20 cellular contexts compared by ENCODE assay signal in genomic region chr10:48417374-48417773, GRCh38.
"Had no signal": no experiment of that assay in that cellular context is flagged by ENCODE, and none has a peak within 500 bp of the region (broad histone marks: within the 10 kb centered on the region; RNA-seq: fewer than 3 reads in every experiment).

No MANE protein-coding gene starts in this region.

- H3K27ac Mint-ChIP-seq: activated naive CD8-positive, alpha-beta T cell treated with anti-CD3 and anti-CD28 coated beads, Interleukin-2, amount 10 ng/mL, durations not matched to agents 7 days and 5 days; activated T-helper 1 cell treated with anti-CD3 and anti-CD28 coated beads, Interleukin-12 subunit alpha, Interleukin-12 subunit beta, Interleukin-2, Interleukin-4 antibody, amounts not matched to agents 30 ng/mL and 10 ng/mL and 1 ng/mL, durations not matched to agents 14 hours and 24 hours and 36 hours; dendritic cell treated with granulocyte-macrophage colony-stimulating factor and Interleukin-4, amounts not matched to agents 40 ng/mL and 50 ng/mL, for 4 days; naive B cell; stimulated activated naive B cell treated with anti-CD40 and anti-IgM and Interleukin-4, amounts not matched to agents 10 μg/mL and 1 μg/mL and 100 μg/mL, for 72 hours; T-helper 17 cell had no signal

- H3K4me3 Mint-ChIP-seq: activated naive CD8-positive, alpha-beta T cell treated with anti-CD3 and anti-CD28 coated beads, Interleukin-2, amount 10 ng/mL, durations not matched to agents 7 days and 5 days; activated T-helper 1 cell treated with anti-CD3 and anti-CD28 coated beads, Interleukin-12 subunit alpha, Interleukin-12 subunit beta, Interleukin-2, Interleukin-4 antibody, amounts not matched to agents 30 ng/mL and 10 ng/mL and 1 ng/mL, durations not matched to agents 14 hours and 24 hours and 36 hours; brain; dendritic cell treated with granulocyte-macrophage colony-stimulating factor and Interleukin-4, amounts not matched to agents 40 ng/mL and 50 ng/mL, for 4 days; naive B cell; stimulated activated naive B cell treated with anti-CD40 and anti-IgM and Interleukin-4, amounts not matched to agents 10 μg/mL and 1 μg/mL and 100 μg/mL, for 72 hours; T-helper 17 cell had no signal

- H3K27me3 Mint-ChIP-seq: activated naive CD8-positive, alpha-beta T cell treated with anti-CD3 and anti-CD28 coated beads, Interleukin-2, amount 10 ng/mL, durations not matched to agents 7 days and 5 days; brain; dendritic cell treated with granulocyte-macrophage colony-stimulating factor and Interleukin-4, amounts not matched to agents 40 ng/mL and 50 ng/mL, for 4 days; naive B cell; stimulated activated naive B cell treated with anti-CD40 and anti-IgM and Interleukin-4, amounts not matched to agents 10 μg/mL and 1 μg/mL and 100 μg/mL, for 72 hours; T-helper 17 cell had no signal

- H3K4me1 Mint-ChIP-seq: activated naive CD8-positive, alpha-beta T cell treated with anti-CD3 and anti-CD28 coated beads, Interleukin-2, amount 10 ng/mL, durations not matched to agents 7 days and 5 days; naive B cell; stimulated activated naive B cell treated with anti-CD40 and anti-IgM and Interleukin-4, amounts not matched to agents 10 μg/mL and 1 μg/mL and 100 μg/mL, for 72 hours had no signal

- H3K4me3 ChIP-seq: gastroesophageal sphincter, heart right ventricle, lung, right atrium auricular region, tibial nerve had no signal

- H3K4me1 ChIP-seq: gastroesophageal sphincter, right atrium auricular region, tibial nerve had no signal

- H3K27ac ChIP-seq: gastroesophageal sphincter, heart right ventricle, right atrium auricular region, tibial nerve had no signal

- H3K36me3 ChIP-seq: right atrium auricular region had no signal

- DNase-seq: activated CD4-positive, alpha-beta T cell treated with anti-CD3 and anti-CD28 coated beads, Interleukin-2, amount 50 U/mL, for 1 hour; activated CD4-positive, CD25-positive, alpha-beta regulatory T cell; activated CD8-positive, alpha-beta memory T cell treated with anti-CD3 and anti-CD28 coated beads for 24 hours; activated naive CD4-positive, alpha-beta T cell; activated naive CD8-positive, alpha-beta T cell treated with anti-CD3 and anti-CD28 coated beads, Interleukin-2, amount 10 ng/mL, durations not matched to agents 7 days and 5 days; effector memory CD4-positive, alpha-beta T cell; heart right ventricle; midbrain; naive B cell; stimulated activated CD4-positive, alpha-beta T cell treated with anti-CD3 and anti-CD28 coated beads, Interleukin-15, amount 100 ng/mL, for 24 hours; stimulated activated CD4-positive, alpha-beta T cell treated with anti-CD3 and anti-CD28 coated beads, Interleukin-4, amount 100 ng/mL, for 1 hour; stimulated activated naive B cell treated with anti-CD40 and anti-IgM and Interleukin-4, amounts not matched to agents 10 μg/mL and 1 μg/mL and 100 μg/mL, for 72 hours; T-helper 17 cell had no signal

- ATAC-seq: gastroesophageal sphincter; heart right ventricle; stimulated activated naive B cell treated with anti-CD40 and anti-IgM and Interleukin-4, amounts not matched to agents 10 μg/mL and 1 μg/mL and 100 μg/mL, for 72 hours; T-helper 17 cell had no signal

- H3K27me3 ChIP-seq: gastroesophageal sphincter, heart right ventricle, right atrium auricular region, tibial nerve had no signal
